In the genomic region with DNA sequence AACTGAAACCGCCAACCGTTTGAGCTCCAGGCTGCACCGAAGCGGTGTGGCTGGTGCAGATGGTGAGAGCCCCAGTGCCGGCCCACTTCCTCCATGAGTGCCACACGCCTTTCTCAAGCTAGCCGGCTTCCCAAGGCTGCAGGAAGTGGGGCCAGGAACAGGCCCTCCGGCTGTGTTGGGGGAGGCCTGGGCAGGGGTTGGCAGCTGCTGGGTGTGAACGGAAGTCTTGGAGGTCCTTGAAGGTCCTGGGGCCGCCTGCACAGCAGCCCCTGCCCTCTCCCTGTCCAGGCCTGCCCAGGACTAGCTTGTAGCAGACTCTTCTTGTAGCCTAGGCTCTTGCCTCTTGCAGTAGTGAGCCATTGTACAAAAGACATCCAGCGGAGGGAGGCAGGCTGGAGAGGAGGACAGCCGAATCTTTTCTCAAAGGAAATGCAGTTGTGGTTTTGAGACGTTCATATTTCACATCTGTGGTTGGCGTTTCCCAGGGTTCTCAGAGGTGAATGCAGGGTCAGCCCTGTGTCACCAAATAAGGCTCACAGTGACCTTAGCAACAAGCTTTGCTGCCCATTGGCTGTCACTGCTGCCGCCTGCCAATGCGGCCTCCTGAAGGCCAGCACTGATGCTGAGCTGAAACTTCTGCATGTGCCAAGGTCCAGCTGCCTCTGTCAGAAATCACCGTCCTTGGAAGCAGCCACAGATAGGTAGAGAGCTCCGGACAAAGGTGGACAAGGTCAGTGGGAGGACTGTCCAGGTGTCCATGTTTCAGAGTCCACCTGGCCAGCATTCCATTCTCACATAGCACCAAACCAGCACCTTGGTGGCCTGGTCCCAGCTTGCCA, we compare ENCODE assay signal across 8 cellular contexts. TPM values are rescaled to one million over a fixed set of nuclear protein-coding genes. Genes with fewer than 3 reads are reported as not detected.
DNase-seq lines count a peak whose midpoint lies in the region; ATAC-seq and FAIRE-seq lines count a peak whose summit lies in the region.

No MANE protein-coding gene starts in this region.

- DNase-seq in DMS79 (lab: John Stamatoyannopoulos, UW) (peak; percentile 56), small intestine (peak; percentile 62), superior temporal gyrus (ENCODE audit: extremely low spot score) (no peak), AG20443 (ENCODE audit: low spot score) (no peak)

- H3K9me3 ChIP-seq in small intestine (ENCODE audit: control insufficient read depth, low read depth), result no peaks in the 10 kb centered on the region

- H3K36me3 ChIP-seq in small intestine (ENCODE audit: control insufficient read depth in 2 of 2, insufficient read depth in 2 of 2, low read length in 2 of 2), result no peaks in the 10 kb centered on the region

- 28 to 42% (median 34%) methylated on average over 18 of the region's 18 CpGs for WGBS in small intestine, 3 donors

- ATAC-seq in GM19438 (IDR thresholded peaks at IDR 0.05; ENCODE audit: low read depth, unreplicated experiment) (peak; percentile 57), HG03460 (IDR thresholded peaks at IDR 0.05; ENCODE audit: unreplicated experiment) (peak; percentile 64), esophagus mucosa (peak; percentile 57)
- peak; percentile 55 to 61 for ATAC-seq in activated CD4-positive, CD25-positive, alpha-beta regulatory T cell treated with anti-CD3 and anti-CD28 coated beads, Interleukin-2, amount 50 U/mL, for 24 hours

- H3K27me3 ChIP-seq in small intestine (ENCODE audit: control insufficient read depth in 2 of 2, insufficient read depth in 2 of 2, low read length in 2 of 2), result no peaks in the 10 kb centered on the region

- no peak for FAIRE-seq in small intestine (lab: Jason Lieb, UNC)

- no peak overlapping the region for H3K4me3 ChIP-seq in small intestine (ENCODE audit: low read depth in 1 of 2, low read length in 2 of 2)

- H3K27ac ChIP-seq in small intestine (ENCODE audit: low read depth in 1 of 2, low read length in 1 of 2), result peak overlapping the region; percentile 69 to 75

- H3K4me1 ChIP-seq in small intestine (ENCODE audit: control insufficient read depth in 2 of 2, insufficient read depth in 1 of 2, low read depth in 1 of 2, low read length in 1 of 2), result peaks cover 38 to 48% of the 10 kb centered on the region in 2 donors

RNA-seq across cellular contexts. Expression of a gene that starts 23.9 kb away (rescaled TPM):
- 9.1 TPM for total RNA-seq in esophagus mucosa
- 10 to 100 TPM; 51.7 to 64.1 (median 54.0) TPM for polyA plus RNA-seq in small intestine

Comparison
In these comparisons a context has a peak if more than half of its experiments do, and no peak if none do; other contexts are left out.
1. DNase-seq: peak in DMS79 (single experiment) and small intestine (single experiment); none in superior temporal gyrus (single experiment) and AG20443 (single experiment).
2. Peak in every context shown above with its lines, with median percentiles within 50 percentile points of each other: ATAC-seq.